25 cellular contexts compared by ENCODE assay signal in genomic region chr4:27490315-27490714, GRCh38.
"Had no signal": no experiment of that assay in that cellular context is flagged by ENCODE, and none has a peak within 500 bp of the region (broad histone marks: within the 10 kb centered on the region; RNA-seq: fewer than 3 reads in every experiment).

No MANE protein-coding gene starts in this region.

- H3K27me3 ChIP-seq: brain microvascular endothelial cell, cardiac muscle cell, MG63 had no signal

- H3K4me2 ChIP-seq: PC-9 had no signal

- ATAC-seq: activated CD4-positive, alpha-beta T cell treated with anti-CD3 and anti-CD28 coated beads for 36 hours; activated CD8-positive, alpha-beta T cell treated with anti-CD3 and anti-CD28 coated beads for 36 hours; activated T-cell treated with anti-CD3 and anti-CD28 coated beads, Interleukin-2, amount 50 U/mL, for 72 hours; T-helper 17 cell had no signal

- FAIRE-seq: TTC549 had no signal

- H2AFZ ChIP-seq: PC-9 had no signal

- H3K27ac ChIP-seq: brain microvascular endothelial cell, cardiac muscle cell, PC-9, VCaP had no signal

- H3K9me3 ChIP-seq: MG63 had no signal

- H3K4me3 ChIP-seq: cardiac muscle cell, MG63, PC-9 had no signal

- DNase-seq: activated CD4-positive, alpha-beta T cell treated with anti-CD3 and anti-CD28 coated beads for 36 hours; activated CD8-positive, alpha-beta memory T cell treated with anti-CD3 and anti-CD28 coated beads, Interleukin-2, amount 50 U/mL, for 4 hours; activated CD8-positive, alpha-beta T cell treated with anti-CD3 and anti-CD28 coated beads for 36 hours; activated gamma-delta T cell treated with Interleukin-2 at 50 U/mL for 16 hours; activated naive CD4-positive, alpha-beta T cell treated with anti-CD3 and anti-CD28 coated beads, Interleukin-2, amount 10 ng/mL, durations not matched to agents 7 days and 5 days; activated naive CD8-positive, alpha-beta T cell treated with anti-CD3 and anti-CD28 coated beads for 36 hours; activated T-cell treated with anti-CD3 and anti-CD28 coated beads, Interleukin-2, amount 50 U/mL, for 72 hours; brain microvascular endothelial cell; MG63; MV-4-11; NCI-H1105; NCI-H1436 treated with DMSO at 0.1 percent for 48 hours; NCI-H187; NCI-H2081; NCI-H2171 treated with DMSO at 0.1 percent for 48 hours; NCI-H226; NCI-H510A; NCI-H526 treated with DMSO at 0.1 percent for 48 hours; PC-9; SHP77 treated with DMSO at 0.1 percent for 48 hours; T-helper 17 cell; T-helper 9 cell had no signal

- H3K36me3 ChIP-seq: brain microvascular endothelial cell, cardiac muscle cell, MG63 had no signal
